Comparison of ENCODE assay signal across 26 cellular contexts in the genomic region with DNA sequence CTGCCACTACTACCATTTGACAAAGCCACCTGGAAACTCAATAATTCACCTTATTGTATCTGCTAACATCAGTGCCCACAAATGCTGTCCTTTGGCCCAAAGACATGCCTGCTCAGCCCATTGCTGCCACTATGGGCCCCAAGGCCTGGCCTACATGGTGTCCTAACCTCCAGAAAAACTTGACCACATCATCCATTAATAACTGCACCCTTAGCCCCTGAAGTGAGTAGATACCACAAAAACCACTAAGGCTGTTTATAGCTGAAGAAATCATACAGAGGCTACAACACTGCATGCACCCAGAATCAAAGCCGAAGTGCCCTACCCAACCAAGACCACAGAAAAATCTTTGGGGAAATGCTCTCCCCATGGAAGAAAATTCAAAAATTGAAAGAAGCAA.
"Had no signal": no experiment of that assay in that cellular context is flagged by ENCODE, and none has a peak within 500 bp of the region (broad histone marks: within the 10 kb centered on the region; RNA-seq: fewer than 3 reads in every experiment).

No MANE protein-coding gene starts in this region.

- H3K27ac Mint-ChIP-seq: activated B cell treated with CpG ODN at 0.5 μM for 24 hours; activated CD4-positive, alpha-beta memory T cell treated with anti-CD3 and anti-CD28 coated beads for 36 hours; activated CD4-positive, alpha-beta T cell treated with anti-CD3 and anti-CD28 coated beads, Interleukin-2, amount 10 ng/mL, durations not matched to agents 7 days and 5 days; activated naive CD4-positive, alpha-beta T cell treated with anti-CD3 and anti-CD28 coated beads for 36 hours; activated naive CD8-positive, alpha-beta T cell; activated T-helper 17 cell treated with anti-CD3 and anti-CD28 coated beads, Interleukin-2, amount 50 U/mL, for 72 hours; T-helper 17 cell had no signal

- H3K4me3 ChIP-seq: K562 had no signal

- H3K36me3 Mint-ChIP-seq: activated CD4-positive, alpha-beta memory T cell treated with anti-CD3 and anti-CD28 coated beads for 36 hours; activated naive CD8-positive, alpha-beta T cell had no signal

- H3K27me3 Mint-ChIP-seq: activated B cell treated with CpG ODN at 0.5 μM for 24 hours; activated CD4-positive, alpha-beta memory T cell treated with anti-CD3 and anti-CD28 coated beads for 36 hours; activated CD4-positive, alpha-beta T cell treated with anti-CD3 and anti-CD28 coated beads, Interleukin-2, amount 10 ng/mL, durations not matched to agents 7 days and 5 days; activated naive CD8-positive, alpha-beta T cell; activated T-helper 17 cell treated with anti-CD3 and anti-CD28 coated beads, Interleukin-2, amount 50 U/mL, for 72 hours; T-helper 17 cell had no signal

- H3K4me3 Mint-ChIP-seq: activated B cell treated with CpG ODN at 0.5 μM for 24 hours; activated CD4-positive, alpha-beta memory T cell treated with anti-CD3 and anti-CD28 coated beads for 36 hours; activated CD4-positive, alpha-beta T cell treated with anti-CD3 and anti-CD28 coated beads, Interleukin-2, amount 10 ng/mL, durations not matched to agents 7 days and 5 days; activated naive CD4-positive, alpha-beta T cell treated with anti-CD3 and anti-CD28 coated beads for 36 hours; activated naive CD8-positive, alpha-beta T cell; activated T-cell treated with anti-CD3 and anti-CD28 coated beads, Interleukin-2, amount 50 U/mL, for 4 hours; activated T-helper 17 cell treated with anti-CD3 and anti-CD28 coated beads, Interleukin-2, amount 50 U/mL, for 72 hours; T-helper 17 cell had no signal

- H3K9ac ChIP-seq: SK-N-SH had no signal

- H3K4me2 ChIP-seq: SK-N-SH had no signal

- DNase-seq: activated B cell treated with CpG ODN at 0.5 μM for 24 hours; activated CD4-positive, alpha-beta memory T cell treated with anti-CD3 and anti-CD28 coated beads for 36 hours; activated CD4-positive, alpha-beta T cell treated with anti-CD3 and anti-CD28 coated beads for 1 hour; activated CD4-positive, alpha-beta T cell treated with anti-CD3 and anti-CD28 coated beads, Interleukin-2, amount 10 ng/mL, durations not matched to agents 7 days and 5 days; activated CD8-positive, alpha-beta memory T cell treated with anti-CD3 and anti-CD28 coated beads for 24 hours; activated gamma-delta T cell; activated naive CD4-positive, alpha-beta T cell treated with anti-CD3 and anti-CD28 coated beads for 36 hours; activated T-cell treated with anti-CD3 and anti-CD28 coated beads, Interleukin-2, amount 50 U/mL, for 4 hours; cerebellar nuclear complex; Kasumi-1; NCI-H1105 treated with DMSO at 0.1 percent for 48 hours; NCI-H1436 treated with DMSO at 0.1 percent for 48 hours; NCI-H187; NCI-H2081; NCI-H510A treated with DMSO at 0.1 percent for 48 hours; NCI-H69; OCI-M1; RPMI8226; SK-N-SH; T-helper 17 cell; T-helper 9 cell had no signal

- H3K9me3 ChIP-seq: SK-N-SH had no signal

- H3K4me1 Mint-ChIP-seq: activated B cell treated with CpG ODN at 0.5 μM for 24 hours; activated CD4-positive, alpha-beta T cell treated with anti-CD3 and anti-CD28 coated beads, Interleukin-2, amount 10 ng/mL, durations not matched to agents 7 days and 5 days; activated T-helper 17 cell treated with anti-CD3 and anti-CD28 coated beads, Interleukin-2, amount 50 U/mL, for 72 hours; T-helper 17 cell had no signal

- ATAC-seq: activated T-cell treated with anti-CD3 and anti-CD28 coated beads, Interleukin-2, amount 50 U/mL, for 4 hours; activated T-helper 17 cell treated with anti-CD3 and anti-CD28 coated beads, Interleukin-2, amount 50 U/mL, for 72 hours; K562; Panc1; Right ventricle myocardium inferior; T-helper 17 cell had no signal
